ENCODE assay signal across 12 cellular contexts in genomic region chr6:41374618-41375590, GRCh38. TPM values are rescaled to one million over a fixed set of nuclear protein-coding genes. Genes with fewer than 3 reads are reported as not detected.
A peak's percentile ranks its signal among the peaks of the same experiment; 100 is the strongest.
DNase-seq lines count a peak whose midpoint lies in the region; ATAC-seq, FAIRE-seq and TF ChIP-seq lines count a peak whose summit lies in the region.
"Had no signal": no experiment of that assay in that cellular context is flagged by ENCODE, and none has a peak within 500 bp of the region (broad histone marks: within the 10 kb centered on the region; RNA-seq: fewer than 3 reads in every experiment).

No MANE protein-coding gene starts in this region.

- no peak overlapping the region for H3K27ac Mint-ChIP-seq in activated naive CD4-positive, alpha-beta T cell treated with anti-CD3 and anti-CD28 coated beads, Interleukin-2, amount 50 U/mL, for 24 hours
- no peak overlapping the region for H3K27ac Mint-ChIP-seq in activated naive CD4-positive, alpha-beta T cell treated with anti-CD3 and anti-CD28 coated beads, Interleukin-2, amount 10 ng/mL, durations not matched to agents 7 days and 5 days
- peak overlapping the region; percentile 42 for H3K27ac Mint-ChIP-seq in activated T-helper 1 cell treated with anti-CD3 and anti-CD28 coated beads, Interleukin-12 subunit alpha, Interleukin-12 subunit beta, Interleukin-2, Interleukin-4 antibody, amounts not matched to agents 30 ng/mL and 10 ng/mL and 1 ng/mL, durations not matched to agents 14 hours and 24 hours and 36 hours
- no peak overlapping the region for H3K27ac Mint-ChIP-seq in stimulated activated naive CD8-positive, alpha-beta T cell treated with anti-CD3 and anti-CD28 coated beads, Interleukin-15, Interleukin-2, amounts not matched to agents 100 ng/mL and 50 ng/mL, for 24 hours

- TF ChIP-seq CTCF in keratinocyte (optimal IDR thresholded peaks at IDR 0.05 in 1 of 3, IDR thresholded peaks at IDR 0.05 in 1 of 3, conservative IDR thresholded peaks at IDR 0.05 in 1 of 3; ENCODE audit: extremely low read depth in 1 of 3, insufficient read depth in 2 of 3, low read length in 3 of 3), result no peak

- no peak overlapping the region for H3K27ac ChIP-seq in keratinocyte (ENCODE audit: control insufficient read depth, insufficient read depth, low read length)

- H2AFZ ChIP-seq in keratinocyte (ENCODE audit: control insufficient read depth, low read length), result no peak overlapping the region

- CTCF ChIA-PET in activated naive CD4-positive, alpha-beta T cell treated with anti-CD3 and anti-CD28 coated beads, Interleukin-2, amount 10 ng/mL, durations not matched to agents 7 days and 5 days (lab: Charles Lee), result interaction anchor here (0.7 to 2.5 kb wide), 7 partner anchors 46 to 308 kb away, joined by 3 to 7 read pairs (median 3); no protein-coding TSS in a partner anchor

- peaks cover 20% of the 10 kb centered on the region for H3K4me1 ChIP-seq in keratinocyte (ENCODE audit: control insufficient read depth, extremely low read depth, insufficient read depth, low read length)

- H3K4me2 ChIP-seq in keratinocyte (ENCODE audit: control insufficient read depth, extremely low read depth, insufficient read depth, low read depth, low read length), result peak overlapping the region; percentile 27

- H3K79me2 ChIP-seq in keratinocyte (ENCODE audit: control insufficient read depth, insufficient read depth, low read length), result no peaks in the 10 kb centered on the region

- no peaks in the 10 kb centered on the region for H3K36me3 ChIP-seq in keratinocyte (ENCODE audit: control insufficient read depth in 2 of 2, extremely low read depth in 1 of 2, insufficient read depth in 2 of 2, low read length in 2 of 2)

- no peaks in the 10 kb centered on the region for H3K9me3 Mint-ChIP-seq in activated naive CD4-positive, alpha-beta T cell treated with anti-CD3 and anti-CD28 coated beads, Interleukin-2, amount 50 U/mL, for 24 hours
- no peaks in the 10 kb centered on the region for H3K9me3 Mint-ChIP-seq in activated naive CD4-positive, alpha-beta T cell treated with anti-CD3 and anti-CD28 coated beads, Interleukin-2, amount 10 ng/mL, durations not matched to agents 7 days and 5 days
- H3K9me3 Mint-ChIP-seq in activated T-helper 1 cell treated with anti-CD3 and anti-CD28 coated beads, Interleukin-12 subunit alpha, Interleukin-12 subunit beta, Interleukin-2, Interleukin-4 antibody, amounts not matched to agents 30 ng/mL and 10 ng/mL and 1 ng/mL, durations not matched to agents 14 hours and 24 hours and 36 hours, result no peaks in the 10 kb centered on the region
- H3K9me3 Mint-ChIP-seq in stimulated activated naive CD8-positive, alpha-beta T cell treated with anti-CD3 and anti-CD28 coated beads, Interleukin-15, Interleukin-2, amounts not matched to agents 100 ng/mL and 50 ng/mL, for 24 hours, result no peaks in the 10 kb centered on the region

- H3K9me1 ChIP-seq in keratinocyte (ENCODE audit: control insufficient read depth, extremely low read depth, insufficient read depth, low read length), result no peaks in the 10 kb centered on the region

- peaks cover 60% of the 10 kb centered on the region for H3K27me3 Mint-ChIP-seq in activated naive CD4-positive, alpha-beta T cell treated with anti-CD3 and anti-CD28 coated beads, Interleukin-2, amount 50 U/mL, for 24 hours
- H3K27me3 Mint-ChIP-seq in activated naive CD4-positive, alpha-beta T cell treated with anti-CD3 and anti-CD28 coated beads, Interleukin-2, amount 10 ng/mL, durations not matched to agents 7 days and 5 days, result peaks cover 95% of the 10 kb centered on the region
- H3K27me3 Mint-ChIP-seq in activated T-helper 1 cell treated with anti-CD3 and anti-CD28 coated beads, Interleukin-12 subunit alpha, Interleukin-12 subunit beta, Interleukin-2, Interleukin-4 antibody, amounts not matched to agents 30 ng/mL and 10 ng/mL and 1 ng/mL, durations not matched to agents 14 hours and 24 hours and 36 hours (ENCODE audit: insufficient read depth), result peaks cover 91% of the 10 kb centered on the region
- H3K27me3 Mint-ChIP-seq in stimulated activated naive CD8-positive, alpha-beta T cell treated with anti-CD3 and anti-CD28 coated beads, Interleukin-15, Interleukin-2, amounts not matched to agents 100 ng/mL and 50 ng/mL, for 24 hours, result peaks cover 82% of the 10 kb centered on the region

- H3K36me3 Mint-ChIP-seq in activated naive CD4-positive, alpha-beta T cell treated with anti-CD3 and anti-CD28 coated beads, Interleukin-2, amount 50 U/mL, for 24 hours, result no peaks in the 10 kb centered on the region
- H3K36me3 Mint-ChIP-seq in activated naive CD4-positive, alpha-beta T cell treated with anti-CD3 and anti-CD28 coated beads, Interleukin-2, amount 10 ng/mL, durations not matched to agents 7 days and 5 days, result no peaks in the 10 kb centered on the region
- H3K36me3 Mint-ChIP-seq in activated T-helper 1 cell treated with anti-CD3 and anti-CD28 coated beads, Interleukin-12 subunit alpha, Interleukin-12 subunit beta, Interleukin-2, Interleukin-4 antibody, amounts not matched to agents 30 ng/mL and 10 ng/mL and 1 ng/mL, durations not matched to agents 14 hours and 24 hours and 36 hours (ENCODE audit: low read depth), result peaks cover 2% of the 10 kb centered on the region
- no peaks in the 10 kb centered on the region for H3K36me3 Mint-ChIP-seq in stimulated activated naive CD8-positive, alpha-beta T cell treated with anti-CD3 and anti-CD28 coated beads, Interleukin-15, Interleukin-2, amounts not matched to agents 100 ng/mL and 50 ng/mL, for 24 hours (ENCODE audit: low read depth)

- no peaks in the 10 kb centered on the region for H3K9me3 ChIP-seq in keratinocyte (ENCODE audit: control insufficient read depth, low read depth, low read length)

- no peak for DNase-seq in activated naive CD4-positive, alpha-beta T cell treated with anti-CD3 and anti-CD28 coated beads, Interleukin-2, amount 10 ng/mL, durations not matched to agents 7 days and 5 days
- no peak for DNase-seq in activated T-helper 1 cell treated with anti-CD3 and anti-CD28 coated beads, Interleukin-12 subunit alpha, Interleukin-12 subunit beta, Interleukin-2, Interleukin-4 antibody, amounts not matched to agents 30 ng/mL and 10 ng/mL and 1 ng/mL, durations not matched to agents 14 hours and 24 hours and 36 hours (ENCODE audit: low spot score)
- DNase-seq in keratinocyte (ENCODE audit: low read depth, low spot score) (no peak), DMS79 (lab: John Stamatoyannopoulos, UW) (no peak)
- DNase-seq in stimulated activated naive CD4-positive, alpha-beta T cell (lab: John Stamatoyannopoulos, UW), result no peak
- DNase-seq: activated naive CD4-positive, alpha-beta T cell treated with anti-CD3 and anti-CD28 coated beads, Interleukin-2, amount 50 U/mL, for 16 hours; C1 segment of cervical spinal cord; islet precursor cell had no signal

- no peak overlapping the region for H3K4me3 ChIP-seq in keratinocyte (ENCODE audit: control insufficient read depth in 2 of 3, extremely low read depth in 1 of 3, insufficient read depth in 2 of 3, low read depth in 1 of 3, low read length in 3 of 3)

- no peak for ATAC-seq in HG02588 (IDR thresholded peaks at IDR 0.05; ENCODE audit: unreplicated experiment)

- H3K9ac ChIP-seq in keratinocyte (ENCODE audit: control insufficient read depth, extremely low read depth, insufficient read depth, low read length), result no peak overlapping the region

- no peak for FAIRE-seq in keratinocyte (lab: Jason Lieb, UNC)
- FAIRE-seq: GM18507 had no signal

- peak overlapping the region; percentile 36 for H3K4me3 Mint-ChIP-seq in activated naive CD4-positive, alpha-beta T cell treated with anti-CD3 and anti-CD28 coated beads, Interleukin-2, amount 50 U/mL, for 24 hours
- no peak overlapping the region for H3K4me3 Mint-ChIP-seq in activated naive CD4-positive, alpha-beta T cell treated with anti-CD3 and anti-CD28 coated beads, Interleukin-2, amount 10 ng/mL, durations not matched to agents 7 days and 5 days
- H3K4me3 Mint-ChIP-seq in activated T-helper 1 cell treated with anti-CD3 and anti-CD28 coated beads, Interleukin-12 subunit alpha, Interleukin-12 subunit beta, Interleukin-2, Interleukin-4 antibody, amounts not matched to agents 30 ng/mL and 10 ng/mL and 1 ng/mL, durations not matched to agents 14 hours and 24 hours and 36 hours, result peak overlapping the region; percentile 39
- H3K4me3 Mint-ChIP-seq in stimulated activated naive CD8-positive, alpha-beta T cell treated with anti-CD3 and anti-CD28 coated beads, Interleukin-15, Interleukin-2, amounts not matched to agents 100 ng/mL and 50 ng/mL, for 24 hours, result peak overlapping the region; percentile 20

- H4K20me1 ChIP-seq in keratinocyte (ENCODE audit: control insufficient read depth, extremely low read depth, insufficient read depth, low read length), result no peaks in the 10 kb centered on the region

- dilution Hi-C loops in keratinocyte (cut with MboI; ENCODE audit: extremely low pct_ligation_motif_present, low sequenced_read_pairs), result no loop called here

- peaks cover 77% of the 10 kb centered on the region for H3K27me3 ChIP-seq in keratinocyte (ENCODE audit: control insufficient read depth, extremely low read depth, insufficient read depth, low read length)

- peaks cover 33% of the 10 kb centered on the region for H3K4me1 Mint-ChIP-seq in activated naive CD4-positive, alpha-beta T cell treated with anti-CD3 and anti-CD28 coated beads, Interleukin-2, amount 50 U/mL, for 24 hours
- H3K4me1 Mint-ChIP-seq in activated naive CD4-positive, alpha-beta T cell treated with anti-CD3 and anti-CD28 coated beads, Interleukin-2, amount 10 ng/mL, durations not matched to agents 7 days and 5 days, result peaks cover 31% of the 10 kb centered on the region
- H3K4me1 Mint-ChIP-seq in activated T-helper 1 cell treated with anti-CD3 and anti-CD28 coated beads, Interleukin-12 subunit alpha, Interleukin-12 subunit beta, Interleukin-2, Interleukin-4 antibody, amounts not matched to agents 30 ng/mL and 10 ng/mL and 1 ng/mL, durations not matched to agents 14 hours and 24 hours and 36 hours (ENCODE audit: low read depth), result peaks cover 17% of the 10 kb centered on the region
- H3K4me1 Mint-ChIP-seq in stimulated activated naive CD8-positive, alpha-beta T cell treated with anti-CD3 and anti-CD28 coated beads, Interleukin-15, Interleukin-2, amounts not matched to agents 100 ng/mL and 50 ng/mL, for 24 hours (ENCODE audit: low read depth), result peaks cover 37% of the 10 kb centered on the region

- intact Hi-C loops in activated T-helper 1 cell treated with anti-CD3 and anti-CD28 coated beads, Interleukin-12 subunit alpha, Interleukin-12 subunit beta, Interleukin-2, Interleukin-4 antibody, amounts not matched to agents 30 ng/mL and 10 ng/mL and 1 ng/mL, durations not matched to agents 14 hours and 24 hours and 36 hours (cut with micrococcal nuclease), result no loop called here

RNA-seq across cellular contexts. Expression of gene NCR2, which starts 39.5 kb away (rescaled TPM):
- not detected in 2 replicates for total RNA-seq in activated T-helper 1 cell treated with anti-CD3 and anti-CD28 coated beads, Interleukin-12 subunit alpha, Interleukin-12 subunit beta, Interleukin-2, Interleukin-4 antibody, amounts not matched to agents 30 ng/mL and 10 ng/mL and 1 ng/mL, durations not matched to agents 14 hours and 24 hours and 36 hours
- polyA plus RNA-seq in keratinocyte, result not detected in 3 replicates
- polyA plus RNA-seq in keratinocyte (2011; ENCODE audit: low read depth), result not detected
- polyA plus RNA-seq in keratinocyte (2011; cell fraction: cytosol; rRNA removed), result not detected in 2 replicates
- polyA plus RNA-seq in keratinocyte (2011; cell fraction: nucleus; rRNA removed), result not detected in 2 replicates
- not detected in 2 replicates for polyA plus RNA-seq in keratinocyte (2012; ENCODE audit: low replicate concordance)
- polyA minus RNA-seq in keratinocyte, result not detected in 3 replicates
- not detected for polyA minus RNA-seq in keratinocyte (2011; cell fraction: cytosol; rRNA and poly(A)+ RNA removed)
- not detected in 2 replicates for polyA minus RNA-seq in keratinocyte (2011; cell fraction: nucleus; rRNA and poly(A)+ RNA removed)
